ENCODE assay signal across 31 cellular contexts in genomic region chr13:44109986-44110640, GRCh38.
DNase-seq lines count a peak whose midpoint lies in the region; ATAC-seq and TF ChIP-seq lines count a peak whose summit lies in the region.
"Had no signal": no experiment of that assay in that cellular context is flagged by ENCODE, and none has a peak within 500 bp of the region (broad histone marks: within the 10 kb centered on the region; RNA-seq: fewer than 3 reads in every experiment).

No MANE protein-coding gene starts in this region.

- no peaks in the 10 kb centered on the region for H3K36me3 ChIP-seq in RWPE2 (ENCODE audit: low read depth)
- H3K36me3 ChIP-seq in effector memory CD4-positive, alpha-beta T cell (ENCODE audit: control insufficient read depth, insufficient read depth, low read length) = no peaks in the 10 kb centered on the region
- H3K36me3 ChIP-seq in CD4-positive, alpha-beta memory T cell (ENCODE audit: insufficient read depth, low read length) = no peaks in the 10 kb centered on the region
- H3K36me3 ChIP-seq: ascending aorta, gastroesophageal sphincter, left lung, SJCRH30, upper lobe of left lung, WERI-Rb-1 had no signal

- intact Hi-C loops in CD4-positive, alpha-beta memory T cell (cut with micrococcal nuclease) = no loop called here

- H3K9me3 Mint-ChIP-seq in nephron = no peaks in the 10 kb centered on the region
- H3K9me3 Mint-ChIP-seq in CD4-positive, alpha-beta memory T cell = no peaks in the 10 kb centered on the region
- H3K9me3 Mint-ChIP-seq: activated CD4-positive, alpha-beta T cell treated with anti-CD3 and anti-CD28 coated beads, Interleukin-2, amount 10 ng/mL, durations not matched to agents 7 days and 5 days; activated naive CD8-positive, alpha-beta T cell treated with anti-CD3 and anti-CD28 coated beads, Interleukin-2, amount 10 ng/mL, durations not matched to agents 7 days and 5 days; naive thymus-derived CD4-positive, alpha-beta T cell; stimulated activated memory B cell treated with anti-CD40 and anti-IgM and Interleukin-4, amounts not matched to agents 10 μg/mL and 1 μg/mL and 100 μg/mL, for 72 hours had no signal

- H3K27me3 Mint-ChIP-seq in nephron (ENCODE audit: low read depth) = peaks cover 3% of the 10 kb centered on the region
- peaks cover 1 to 8% of the 10 kb centered on the region in 2 donors for H3K27me3 Mint-ChIP-seq in CD4-positive, alpha-beta memory T cell
- H3K27me3 Mint-ChIP-seq: activated CD4-positive, alpha-beta T cell treated with anti-CD3 and anti-CD28 coated beads, Interleukin-2, amount 10 ng/mL, durations not matched to agents 7 days and 5 days; activated naive CD8-positive, alpha-beta T cell treated with anti-CD3 and anti-CD28 coated beads, Interleukin-2, amount 10 ng/mL, durations not matched to agents 7 days and 5 days had no signal

- in situ Hi-C loops in G401 (cut with HindIII; ENCODE audit: low sequenced_read_pairs) = no loop called here

- H3K4me3 Mint-ChIP-seq in nephron = no peak overlapping the region
- no peak overlapping the region for H3K4me3 Mint-ChIP-seq in CD4-positive, alpha-beta memory T cell
- H3K4me3 Mint-ChIP-seq: activated CD4-positive, alpha-beta T cell treated with anti-CD3 and anti-CD28 coated beads, Interleukin-2, amount 10 ng/mL, durations not matched to agents 7 days and 5 days; activated naive CD8-positive, alpha-beta T cell treated with anti-CD3 and anti-CD28 coated beads, Interleukin-2, amount 10 ng/mL, durations not matched to agents 7 days and 5 days; naive thymus-derived CD4-positive, alpha-beta T cell; stimulated activated memory B cell treated with anti-CD40 and anti-IgM and Interleukin-4, amounts not matched to agents 10 μg/mL and 1 μg/mL and 100 μg/mL, for 72 hours had no signal

- peaks cover 14% of the 10 kb centered on the region for H3K4me1 ChIP-seq in RWPE2 (ENCODE audit: insufficient read depth, poor library complexity, severe bottlenecking)
- H3K4me1 ChIP-seq in effector memory CD4-positive, alpha-beta T cell (ENCODE audit: control insufficient read depth, insufficient read depth, low read length, poor library complexity, severe bottlenecking) = no peaks in the 10 kb centered on the region
- no peaks in the 10 kb centered on the region for H3K4me1 ChIP-seq in CD4-positive, alpha-beta memory T cell (ENCODE audit: insufficient read depth, low read length)
- H3K4me1 ChIP-seq: left lung, SJCRH30, upper lobe of left lung had no signal

- no peaks in the 10 kb centered on the region for H3K9me3 ChIP-seq in RWPE2 (ENCODE audit: severe bottlenecking)
- no peaks in the 10 kb centered on the region for H3K9me3 ChIP-seq in effector memory CD4-positive, alpha-beta T cell (ENCODE audit: control insufficient read depth, low read length)
- no peaks in the 10 kb centered on the region for H3K9me3 ChIP-seq in CD4-positive, alpha-beta memory T cell (ENCODE audit: control insufficient read depth in 1 of 2, low read length in 2 of 2)
- H3K9me3 ChIP-seq: ascending aorta, gastroesophageal sphincter, left lung, psoas muscle, SJCRH30, upper lobe of left lung had no signal

- CTCF ChIA-PET in CD4-positive, alpha-beta memory T cell (lab: Charles Lee; ENCODE audit: partially characterized antibody) = no interaction called here

- ATAC-seq in RWPE2 (ENCODE audit: low read depth) = 0 out of 3 replicates have a peak, but pooled peaks have one; percentile 17
- ATAC-seq: gastroesophageal sphincter; left lung; naive thymus-derived CD4-positive, alpha-beta T cell; psoas muscle; stimulated activated memory B cell treated with anti-CD40 and anti-IgM and Interleukin-4, amounts not matched to agents 10 μg/mL and 1 μg/mL and 100 μg/mL, for 72 hours had no signal

- TF ChIP-seq CTCF in RWPE2 (IDR thresholded peaks at IDR 0.05; ENCODE audit: poor library complexity, severe bottlenecking) = no peak
- no peak for TF ChIP-seq CTCF in nephron (IDR thresholded peaks at IDR 0.05; ENCODE audit: unreplicated experiment in 3 of 3)

- H3K4me1 Mint-ChIP-seq in nephron = peaks cover 31% of the 10 kb centered on the region
- peaks cover 0 to 11% (median 10%) of the 10 kb centered on the region in 4 donors for H3K4me1 Mint-ChIP-seq in CD4-positive, alpha-beta memory T cell
- H3K4me1 Mint-ChIP-seq: activated CD4-positive, alpha-beta T cell treated with anti-CD3 and anti-CD28 coated beads, Interleukin-2, amount 10 ng/mL, durations not matched to agents 7 days and 5 days; activated naive CD8-positive, alpha-beta T cell treated with anti-CD3 and anti-CD28 coated beads, Interleukin-2, amount 10 ng/mL, durations not matched to agents 7 days and 5 days; stimulated activated memory B cell treated with anti-CD40 and anti-IgM and Interleukin-4, amounts not matched to agents 10 μg/mL and 1 μg/mL and 100 μg/mL, for 72 hours had no signal

- no peak overlapping the region for H3K27ac ChIP-seq in RWPE2 (ENCODE audit: poor library complexity, severe bottlenecking)
- no peak overlapping the region for H3K27ac ChIP-seq in effector memory CD4-positive, alpha-beta T cell (ENCODE audit: insufficient read depth, low read length, poor library complexity, severe bottlenecking)
- no peak overlapping the region for H3K27ac ChIP-seq in CD4-positive, alpha-beta memory T cell (ENCODE audit: low read depth, low read length)
- H3K27ac ChIP-seq: ascending aorta, gastroesophageal sphincter, GM23248, left lung, psoas muscle, SJCRH30, upper lobe of left lung, WERI-Rb-1 had no signal

- peak overlapping the region; percentile 21 to 85 (median 73) for H3K27ac Mint-ChIP-seq in nephron
- H3K27ac Mint-ChIP-seq in CD4-positive, alpha-beta memory T cell = no peak overlapping the region
- H3K27ac Mint-ChIP-seq: activated CD4-positive, alpha-beta T cell treated with anti-CD3 and anti-CD28 coated beads, Interleukin-2, amount 10 ng/mL, durations not matched to agents 7 days and 5 days; activated naive CD8-positive, alpha-beta T cell treated with anti-CD3 and anti-CD28 coated beads, Interleukin-2, amount 10 ng/mL, durations not matched to agents 7 days and 5 days; naive thymus-derived CD4-positive, alpha-beta T cell; stimulated activated memory B cell treated with anti-CD40 and anti-IgM and Interleukin-4, amounts not matched to agents 10 μg/mL and 1 μg/mL and 100 μg/mL, for 72 hours had no signal

- DNase-seq in G401 (ENCODE audit: low spot score) = peak; percentile 66
- DNase-seq in RWPE2 (ENCODE audit: low spot score) = no peak
- DNase-seq in glomerular visceral epithelial cell (ENCODE audit: extremely low spot score) = peak; percentile 70
- no peak for DNase-seq in effector memory CD4-positive, alpha-beta T cell
- DNase-seq in A172 (ENCODE audit: low spot score) = no peak
- no peak for DNase-seq in CD4-positive, alpha-beta memory T cell
- DNase-seq in superior temporal gyrus (ENCODE audit: extremely low spot score) = no peak
- DNase-seq: activated CD4-positive, alpha-beta T cell treated with anti-CD3 and anti-CD28 coated beads, Interleukin-2, amount 10 ng/mL, durations not matched to agents 7 days and 5 days; activated gamma-delta T cell treated with Interleukin-2 at 50 U/mL for 16 hours; activated naive CD8-positive, alpha-beta T cell treated with anti-CD3 and anti-CD28 coated beads, Interleukin-2, amount 10 ng/mL, durations not matched to agents 7 days and 5 days; activated T-cell treated with anti-CD3 and anti-CD28 coated beads, Interleukin-2, amount 50 U/mL, for 48 hours; COR-L47; DND-41; GM23248; left lung; naive thymus-derived CD4-positive, alpha-beta T cell; NCI-H1092 treated with DMSO at 0.1 percent for 48 hours; NCI-H187; NCI-H446 treated with DMSO at 0.1 percent for 48 hours; NCI-H774; occipital lobe; psoas muscle; SJCRH30; T1000; upper lobe of left lung; WERI-Rb-1 had no signal

- H3K4me3 ChIP-seq in RWPE2 (ENCODE audit: severe bottlenecking) = no peak overlapping the region
- H3K4me3 ChIP-seq in effector memory CD4-positive, alpha-beta T cell (ENCODE audit: insufficient read depth, low read depth, low read length, poor library complexity, severe bottlenecking) = no peak overlapping the region
- no peak overlapping the region for H3K4me3 ChIP-seq in CD4-positive, alpha-beta memory T cell (ENCODE audit: low read length in 2 of 2)
- H3K4me3 ChIP-seq: ascending aorta, gastroesophageal sphincter, GM23248, hepatocyte, left lung, psoas muscle, SJCRH30, upper lobe of left lung had no signal

- no peaks in the 10 kb centered on the region for H3K36me3 Mint-ChIP-seq in nephron (ENCODE audit: low read depth)
- no peaks in the 10 kb centered on the region for H3K36me3 Mint-ChIP-seq in CD4-positive, alpha-beta memory T cell
- H3K36me3 Mint-ChIP-seq: activated naive CD8-positive, alpha-beta T cell treated with anti-CD3 and anti-CD28 coated beads, Interleukin-2, amount 10 ng/mL, durations not matched to agents 7 days and 5 days; naive thymus-derived CD4-positive, alpha-beta T cell; stimulated activated memory B cell treated with anti-CD40 and anti-IgM and Interleukin-4, amounts not matched to agents 10 μg/mL and 1 μg/mL and 100 μg/mL, for 72 hours had no signal

- POLR2A ChIA-PET in CD4-positive, alpha-beta memory T cell (lab: Charles Lee; ENCODE audit: partially characterized antibody) = no interaction called here

- no peaks in the 10 kb centered on the region for H3K27me3 ChIP-seq in RWPE2 (ENCODE audit: insufficient read depth, poor library complexity, severe bottlenecking)
- no peaks in the 10 kb centered on the region for H3K27me3 ChIP-seq in effector memory CD4-positive, alpha-beta T cell (replicated peaks; ENCODE audit: control insufficient read depth, insufficient read depth, low read length, poor library complexity, severe bottlenecking)
- H3K27me3 ChIP-seq in CD4-positive, alpha-beta memory T cell (ENCODE audit: insufficient read depth, low read length) = no peaks in the 10 kb centered on the region
- H3K27me3 ChIP-seq: ascending aorta, gastroesophageal sphincter, hepatocyte, left lung, SJCRH30, upper lobe of left lung had no signal

Comparison
In these comparisons a context has a peak if more than half of its experiments do, and no peak if none do; other contexts are left out.
1. DNase-seq: peak in G401 (single experiment) and glomerular visceral epithelial cell (single experiment); none in RWPE2 (single experiment), effector memory CD4-positive, alpha-beta T cell (0 of 3), A172 (single experiment), CD4-positive, alpha-beta memory T cell (0 of 5) and superior temporal gyrus (single experiment).
2. H3K27ac Mint-ChIP-seq: peak in nephron (3 of 3); none in CD4-positive, alpha-beta memory T cell (0 of 7).